In the genomic region with DNA sequence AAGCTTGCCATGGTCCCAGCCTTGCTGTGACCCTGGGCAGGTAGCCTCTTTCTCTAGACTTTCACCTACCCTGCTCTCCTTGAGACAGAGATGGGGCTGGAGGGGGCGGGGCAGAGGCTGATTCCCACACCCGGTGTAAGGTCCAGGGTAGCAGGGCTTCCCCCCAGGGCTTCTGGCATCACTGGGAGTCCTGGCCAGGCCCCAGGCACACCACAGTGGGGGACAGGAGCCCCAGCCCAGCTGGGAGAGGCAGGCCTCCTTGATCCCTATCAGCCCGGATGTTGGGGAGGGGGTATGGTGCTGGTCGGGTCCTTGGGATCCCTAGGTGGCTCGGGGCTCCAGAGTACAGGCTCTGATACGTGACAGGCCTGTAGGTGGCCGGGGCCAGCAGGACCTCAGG, we compare ENCODE assay signal across 1 cellular context.
TF ChIP-seq lines count a peak whose summit lies in the region.

No MANE protein-coding gene starts in this region.

TF ChIP-seq in H1, 55 proteins besides CTCF, POLR2A, EP300 and RAD21:
- TF ChIP-seq RXRA (IDR thresholded peaks at IDR 0.05; ENCODE audit: insufficient read depth, low read depth, low read length) (no peak), SP4 (IDR thresholded peaks at IDR 0.05; ENCODE audit: low read length) (0 out of 2 replicates have a peak, but pooled peaks have one; percentile 30), NANOG (IDR thresholded peaks at IDR 0.05; ENCODE audit: insufficient read depth, low read depth, low read length, poor library complexity, severe bottlenecking) (no peak), CTBP2 (IDR thresholded peaks at IDR 0.05; ENCODE audit: borderline replicate concordance, insufficient read depth, insufficient read length, low read length) (no peak), RBBP5 (IDR thresholded peaks at IDR 0.05; ENCODE audit: borderline replicate concordance, low read depth, low read length) (no peak), SIN3A (conservative IDR thresholded peaks at IDR 0.05 in 1 of 2, IDR thresholded peaks at IDR 0.05 in 1 of 2; ENCODE audit: low read depth in 1 of 2, low read length in 2 of 2) (no peak), ZNF274 (IDR thresholded peaks at IDR 0.05; ENCODE audit: borderline replicate concordance, extremely low read depth, low read length) (no peak), NRF1 (IDR thresholded peaks at IDR 0.05; ENCODE audit: low read depth, low read length) (no peak)
